8 cellular contexts compared by ENCODE assay signal in the genomic region with DNA sequence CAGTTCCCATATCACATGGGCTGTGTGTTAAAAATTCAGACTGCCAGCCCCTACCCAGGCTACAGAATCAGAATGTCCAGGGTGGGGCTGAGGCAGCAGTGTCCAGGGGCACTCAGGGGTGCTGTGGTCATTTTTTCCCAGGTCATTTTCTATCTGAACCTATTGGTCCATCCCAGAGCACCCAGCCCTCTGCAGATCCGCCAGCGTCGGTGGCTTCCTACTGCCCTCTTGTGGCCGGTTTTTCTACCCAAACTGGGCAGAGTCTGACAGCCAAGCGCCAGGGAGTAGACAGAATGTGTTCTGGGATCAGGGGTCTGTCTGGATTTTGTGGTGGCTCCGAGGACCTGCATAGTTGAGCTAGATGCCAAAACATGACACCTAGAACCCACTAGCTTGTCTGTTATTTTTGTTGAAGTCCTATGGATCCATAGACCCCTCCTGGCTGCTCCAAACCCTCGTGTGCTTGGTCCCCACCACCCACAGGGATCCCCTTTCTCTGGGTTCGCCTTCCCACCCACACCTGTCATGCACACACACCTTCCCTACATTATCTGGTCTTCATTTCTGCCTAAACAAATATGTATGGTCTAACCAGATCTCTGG. TPM values are rescaled to one million over a fixed set of nuclear protein-coding genes. Genes with fewer than 3 reads are reported as not detected.
DNase-seq lines count a peak whose midpoint lies in the region; ATAC-seq, FAIRE-seq and TF ChIP-seq lines count a peak whose summit lies in the region.

No MANE protein-coding gene starts in this region.

- CTCF ChIA-PET in AG04449 (lab: Yijun Ruan, JAX): interaction anchor here (0.6 to 26.1 kb wide), 39 partner anchors 9 to 675 kb away, joined by 3 to 400 read pairs (median 4); no protein-coding TSS in a partner anchor
- CTCF ChIA-PET in T-cell (lab: Charles Lee): interaction anchor here (0.6 to 1.2 kb wide), 9 partner anchors 10 to 733 kb away, joined by 3 to 7 read pairs (median 3); no protein-coding TSS in a partner anchor

- H3K27ac ChIP-seq in right cardiac atrium (ENCODE audit: low read length) (no peak overlapping the region), sigmoid colon (no peak overlapping the region)

- POLR2A ChIA-PET in AG04449 (lab: Yijun Ruan, JAX): no interaction called here
- POLR2A ChIA-PET in T-cell (lab: Charles Lee): interaction anchor here in 1 of 2 donors (0.6 kb wide), 1 partner anchor 812 kb away, joined by 3 read pairs; no protein-coding TSS in a partner anchor

- H3K4me1 ChIP-seq in right cardiac atrium (ENCODE audit: control insufficient read depth, insufficient read depth, low read length) (peaks cover 4% of the 10 kb centered on the region), sigmoid colon (peaks cover 0 to 7% (median 0%) of the 10 kb centered on the region in 4 donors)

- H3K4me3 ChIP-seq in AG04449 (ENCODE audit: low read depth, low read length) (no peak overlapping the region), right cardiac atrium (ENCODE audit: low read length) (no peak overlapping the region), sigmoid colon (no peak overlapping the region)

- DNase-seq in AG04449 (ENCODE audit: low read depth, low spot score) (no peak), GM18507 (ENCODE audit: extremely low spot score, insufficient read length, low read depth) (peak; percentile 46), NAMALWA (ENCODE audit: low spot score) (peak; percentile 75), T-cell (peak; percentile 3 to 67 (median 49)), amniotic stem cell (lab: John Stamatoyannopoulos, UW) (peak; percentile 35), right cardiac atrium (peak; percentile 67 to 81 (median 79)), sigmoid colon (peak; percentile 83)

- intact Hi-C loops in right cardiac atrium (cut with DNase I) (loop anchor here in 1 of 4 donors (5.0 to 10.0 kb wide), 2 partner anchors 384 to 494 kb away; no protein-coding TSS in a partner anchor), sigmoid colon (cut with DNase I) (loop anchor here (10.0 kb wide), 1 partner anchor 384 kb away; no protein-coding TSS in a partner anchor)

- no peaks in the 10 kb centered on the region for H3K9me3 ChIP-seq in right cardiac atrium (ENCODE audit: control insufficient read depth, low read length)
- no peaks in the 10 kb centered on the region for H3K9me3 ChIP-seq in sigmoid colon

- peaks cover 43 to 52% (median 47%) of the 10 kb centered on the region in 3 donors for H3K4me1 Mint-ChIP-seq in T-cell

- no peak for TF ChIP-seq POLR2A in sigmoid colon (IDR thresholded peaks at IDR 0.05)

- H3K9me3 Mint-ChIP-seq in T-cell: no peaks in the 10 kb centered on the region

- peaks cover 3 to 9% of the 10 kb centered on the region in 2 donors for H3K27me3 Mint-ChIP-seq in T-cell

- no peaks in the 10 kb centered on the region for H3K27me3 ChIP-seq in right cardiac atrium (ENCODE audit: control insufficient read depth, insufficient read depth)
- no peaks in the 10 kb centered on the region for H3K27me3 ChIP-seq in sigmoid colon

- ATAC-seq in T-cell (replicated peaks in 1 of 4): peak; percentile 56 to 70 (median 70)
- ATAC-seq in right cardiac atrium: peak; percentile 89
- no peak for ATAC-seq in GM19397 (IDR thresholded peaks at IDR 0.05; ENCODE audit: unreplicated experiment)

- H3K4me3 Mint-ChIP-seq in T-cell: peak overlapping the region in 1 of 3 donors; percentile 61

- peak; percentile 84 for TF ChIP-seq CTCF in AG04449 (IDR thresholded peaks at IDR 0.05; ENCODE audit: insufficient read depth, low read length, missing control alignments)
- TF ChIP-seq CTCF in sigmoid colon (IDR thresholded peaks at IDR 0.05): peak; percentile 38 to 80 (median 68)

- no peaks in the 10 kb centered on the region for H3K36me3 Mint-ChIP-seq in T-cell

- no peaks in the 10 kb centered on the region for H3K36me3 ChIP-seq in sigmoid colon

- TF ChIP-seq EP300 in sigmoid colon (IDR thresholded peaks at IDR 0.05): no peak

- FAIRE-seq in GM18507 (lab: Jason Lieb, UNC): peak; percentile 80

- WGBS in right cardiac atrium: 23% methylated on average over 8 of the region's 8 CpGs
- WGBS in sigmoid colon, 2 donors: 18 to 25% methylated on average over 8 of the region's 8 CpGs

- H3K27ac Mint-ChIP-seq in T-cell: no peak overlapping the region

RNA-seq across cellular contexts. Expression of a gene that starts 34.1 kb away (rescaled TPM):
- 1 to 10 TPM; 2.4 to 5.0 (median 3.5) TPM for total RNA-seq in T-cell
- 1 to 10 TPM; 7.3 to 9.0 (median 8.2) TPM for total RNA-seq in right cardiac atrium
- 4.9 TPM for polyA plus RNA-seq in right cardiac atrium
- 10 to 100 TPM in 2 of 4 donors, 1 to 10 TPM in 2; 4.5 to 13.0 (median 9.6) TPM for total RNA-seq in sigmoid colon
- 10 to 100 TPM in 1 of 3 donors, 1 to 10 TPM in 2; 4.2 to 15.6 (median 8.3) TPM for polyA plus RNA-seq in sigmoid colon
